In the genomic region with DNA sequence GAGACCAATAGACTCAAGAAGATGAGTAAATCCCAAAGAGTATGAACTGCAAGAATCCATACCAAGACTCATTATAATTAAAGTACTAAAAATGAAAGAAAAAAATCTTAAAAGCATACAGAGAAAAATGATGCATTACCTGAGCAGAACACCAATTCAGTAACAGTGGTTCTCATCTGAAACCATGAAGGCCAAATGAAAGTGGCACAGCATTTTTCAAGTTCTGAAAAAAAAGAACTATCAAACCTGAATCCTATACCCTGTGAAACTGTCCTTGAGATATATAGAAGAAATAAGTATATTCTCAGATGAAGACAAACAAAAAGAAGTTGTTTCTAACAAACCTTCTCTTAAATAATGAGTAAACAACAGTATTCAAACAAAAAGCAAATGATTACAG, we compare ENCODE assay signal across 4 cellular contexts. TPM values are rescaled to one million over a fixed set of nuclear protein-coding genes. Genes with fewer than 3 reads are reported as not detected.
"Had no signal": no experiment of that assay in that cellular context is flagged by ENCODE, and none has a peak within 500 bp of the region (broad histone marks: within the 10 kb centered on the region; RNA-seq: fewer than 3 reads in every experiment).

No MANE protein-coding gene starts in this region.

- DNase-seq: GDM1, GF-D8 had no signal

- ATAC-seq: GM12878 had no signal

- H3K4me3 ChIP-seq: GM12878 had no signal

RNA-seq across cellular contexts. Expression of gene TMPRSS11A, which starts 39.6 kb away (rescaled TPM):
- total RNA-seq: G401, GM12878 had no signal
